In the genomic region with DNA sequence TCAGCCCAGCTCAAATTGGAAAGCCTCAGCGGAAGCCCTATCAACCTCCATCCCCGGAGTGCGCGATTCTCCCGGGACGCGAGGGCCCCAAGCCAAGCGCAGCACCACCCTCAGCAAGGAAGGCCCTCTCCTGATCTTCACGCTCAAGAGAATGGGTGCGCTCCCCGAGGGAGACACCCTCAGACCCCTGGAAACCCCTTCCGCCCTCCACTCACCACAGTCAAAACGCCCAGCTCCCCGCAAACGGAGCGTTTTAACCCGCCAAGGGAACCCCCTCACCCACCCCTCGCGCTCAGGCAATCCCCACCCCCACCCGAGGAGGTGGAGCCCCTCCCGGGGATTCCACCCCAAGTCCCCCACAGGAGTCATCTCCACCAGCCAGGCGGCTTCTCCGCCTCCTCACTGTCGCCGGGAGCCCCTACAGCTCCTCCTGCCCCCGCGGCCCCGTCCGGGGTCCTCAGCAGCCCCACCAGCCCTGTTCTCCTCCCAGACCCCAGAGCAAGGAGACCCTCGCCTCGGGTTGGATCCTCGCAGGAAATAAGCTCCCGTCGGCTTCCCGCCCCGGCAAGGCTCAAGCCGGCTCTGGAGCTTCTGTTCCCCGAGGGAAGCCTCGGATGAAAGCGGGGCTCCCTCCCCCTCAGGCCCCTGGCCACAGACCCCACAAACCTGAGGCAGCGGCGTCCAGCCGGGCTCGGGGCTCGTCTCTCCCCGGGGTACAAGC, we compare ENCODE assay signal across 8 cellular contexts. TPM values are rescaled to one million over a fixed set of nuclear protein-coding genes. Genes with fewer than 3 reads are reported as not detected.
DNase-seq lines count a peak whose midpoint lies in the region; TF ChIP-seq lines count a peak whose summit lies in the region.

No MANE protein-coding gene starts in this region.

- H3K9me3 ChIP-seq in fibroblast of lung (ENCODE audit: control insufficient read depth, insufficient read depth, low read depth, low read length) (no peaks in the 10 kb centered on the region), neural cell (ENCODE audit: low read length) (no peaks in the 10 kb centered on the region)

- no peaks in the 10 kb centered on the region for H3K27me3 Mint-ChIP-seq in activated T-cell treated with anti-CD3 and anti-CD28 coated beads, Interleukin-2, amount 50 U/mL, for 24 hours

- H3K27me3 ChIP-seq in fibroblast of lung (ENCODE audit: control insufficient read depth, insufficient read depth, low read length) (no peaks in the 10 kb centered on the region), neural cell (ENCODE audit: insufficient read depth, low read depth, low read length) (no peaks in the 10 kb centered on the region)

- H3K4me1 ChIP-seq in fibroblast of lung (ENCODE audit: control insufficient read depth, extremely low read depth, insufficient read depth, low read length), result peaks cover 25% of the 10 kb centered on the region

- H2AFZ ChIP-seq in fibroblast of lung (ENCODE audit: low read length), result peak overlapping the region; percentile 12
- peak overlapping the region; percentile 76 for H2AFZ ChIP-seq in neural cell (ENCODE audit: low read depth, low read length)

- H3K4me2 ChIP-seq in fibroblast of lung (ENCODE audit: extremely low read depth, insufficient read depth, low read length) (peak overlapping the region; percentile 99), neural cell (ENCODE audit: low read length) (no peak overlapping the region)

- peak overlapping the region; percentile 67 for H3K9ac ChIP-seq in fibroblast of lung (ENCODE audit: insufficient read depth, low read length)
- H3K9ac ChIP-seq in neural cell (ENCODE audit: low read length), result peak overlapping the region; percentile 98

- H3K79me2 ChIP-seq in fibroblast of lung (ENCODE audit: control insufficient read depth, insufficient read depth, low read length) (peaks cover 89% of the 10 kb centered on the region), neural cell (replicated peaks; ENCODE audit: insufficient read depth, low read length) (peaks cover 58% of the 10 kb centered on the region)

- no peak for TF ChIP-seq EP300 in neural cell (conservative IDR thresholded peaks at IDR 0.05; ENCODE audit: poor library complexity, severe bottlenecking)

- H3F3A ChIP-seq in neural cell (ENCODE audit: insufficient read depth, low read length, poor library complexity, severe bottlenecking), result peaks cover 3% of the 10 kb centered on the region

- DNase-seq in NCI-H1417 (lab: John Stamatoyannopoulos, UW) (peak; percentile 24 to 74 (median 67)), NCI-H1417 treated with DMSO at 0.1 percent for 48 hours (lab: John Stamatoyannopoulos, UW) (no peak), LNCaP clone FGC (ENCODE audit: low read depth) (no peak), fibroblast of lung (ENCODE audit: low read depth in 2 of 2) (peak in 1 of 2 donors; percentile 23), ureter (ENCODE audit: low spot score) (peak; percentile 55), NCI-H1436 treated with DMSO at 0.1 percent for 48 hours (lab: John Stamatoyannopoulos, UW) (no peak)
- peak; percentile 67 for DNase-seq in activated T-cell treated with anti-CD3 and anti-CD28 coated beads, Interleukin-2, amount 50 U/mL, for 24 hours

- TF ChIP-seq RAD21 in neural cell (conservative IDR thresholded peaks at IDR 0.05), result no peak

- H3K4me3 ChIP-seq in LNCaP clone FGC (ENCODE audit: low read depth, low read length) (peak overlapping the region; percentile 99), fibroblast of lung (replicated peaks in 1 of 4; ENCODE audit: control extremely low read depth in 1 of 4, insufficient read depth in 1 of 4, low read depth in 3 of 4, low read length in 4 of 4) (peak overlapping the region; percentile 86 to 97 (median 94)), neural cell (ENCODE audit: low read length) (peak overlapping the region; percentile 97)

- H4K20me1 ChIP-seq in fibroblast of lung (ENCODE audit: control insufficient read depth, extremely low read depth, insufficient read depth, low read length), result no peaks in the 10 kb centered on the region
- no peaks in the 10 kb centered on the region for H4K20me1 ChIP-seq in neural cell (ENCODE audit: insufficient read depth)

- H3K27ac ChIP-seq in fibroblast of lung (ENCODE audit: insufficient read depth, low read length) (peak overlapping the region; percentile 92), neural cell (ENCODE audit: low read length) (peak overlapping the region; percentile 93)

- H3K27ac Mint-ChIP-seq in activated T-cell treated with anti-CD3 and anti-CD28 coated beads, Interleukin-2, amount 50 U/mL, for 24 hours, result peak overlapping the region; percentile 90

- peaks cover 75% of the 10 kb centered on the region for H3K4me1 Mint-ChIP-seq in activated T-cell treated with anti-CD3 and anti-CD28 coated beads, Interleukin-2, amount 50 U/mL, for 24 hours (ENCODE audit: low read depth)

- no peaks in the 10 kb centered on the region for H3K9me2 ChIP-seq in neural cell (ENCODE audit: insufficient read depth, low read length)

- no peaks in the 10 kb centered on the region for H3K9me3 Mint-ChIP-seq in activated T-cell treated with anti-CD3 and anti-CD28 coated beads, Interleukin-2, amount 50 U/mL, for 24 hours

- peaks cover 42% of the 10 kb centered on the region for H3K36me3 Mint-ChIP-seq in activated T-cell treated with anti-CD3 and anti-CD28 coated beads, Interleukin-2, amount 50 U/mL, for 24 hours (ENCODE audit: low read depth)

- H3K4me3 Mint-ChIP-seq in activated T-cell treated with anti-CD3 and anti-CD28 coated beads, Interleukin-2, amount 50 U/mL, for 24 hours, result peak overlapping the region; percentile 95

- TF ChIP-seq CTCF in LNCaP clone FGC (IDR thresholded peaks at IDR 0.05; ENCODE audit: control insufficient read depth, extremely low read depth, insufficient read depth) (no peak), fibroblast of lung (conservative IDR thresholded peaks at IDR 0.05 in 1 of 2, IDR thresholded peaks at IDR 0.05 in 1 of 2; ENCODE audit: low read depth in 1 of 2, low read length in 2 of 2) (no peak), neural cell (IDR thresholded peaks at IDR 0.05; ENCODE audit: poor library complexity, severe bottlenecking) (no peak)

- peaks cover 3% of the 10 kb centered on the region for H3K36me3 ChIP-seq in fibroblast of lung (ENCODE audit: control insufficient read depth, insufficient read depth, low read length)
- H3K36me3 ChIP-seq in neural cell (ENCODE audit: insufficient read depth, low read length), result no peaks in the 10 kb centered on the region

TF ChIP-seq in neural cell, 6 proteins besides CTCF, POLR2A, EP300 and RAD21:
- TF ChIP-seq SMC3 (conservative IDR thresholded peaks at IDR 0.05; ENCODE audit: poor library complexity) (no peak), TAF1 (IDR thresholded peaks at IDR 0.05; ENCODE audit: low read depth) (peak; percentile 22), POLR2AphosphoS5 (IDR thresholded peaks at IDR 0.05) (peak; percentile 6), EZH2 (IDR thresholded peaks at IDR 0.05; ENCODE audit: borderline replicate concordance, insufficient read depth, low read length, poor library complexity, severe bottlenecking) (no peak), MXI1 (conservative IDR thresholded peaks at IDR 0.05; ENCODE audit: poor library complexity, severe bottlenecking) (no peak)
- TF ChIP-seq, protein P1, sequence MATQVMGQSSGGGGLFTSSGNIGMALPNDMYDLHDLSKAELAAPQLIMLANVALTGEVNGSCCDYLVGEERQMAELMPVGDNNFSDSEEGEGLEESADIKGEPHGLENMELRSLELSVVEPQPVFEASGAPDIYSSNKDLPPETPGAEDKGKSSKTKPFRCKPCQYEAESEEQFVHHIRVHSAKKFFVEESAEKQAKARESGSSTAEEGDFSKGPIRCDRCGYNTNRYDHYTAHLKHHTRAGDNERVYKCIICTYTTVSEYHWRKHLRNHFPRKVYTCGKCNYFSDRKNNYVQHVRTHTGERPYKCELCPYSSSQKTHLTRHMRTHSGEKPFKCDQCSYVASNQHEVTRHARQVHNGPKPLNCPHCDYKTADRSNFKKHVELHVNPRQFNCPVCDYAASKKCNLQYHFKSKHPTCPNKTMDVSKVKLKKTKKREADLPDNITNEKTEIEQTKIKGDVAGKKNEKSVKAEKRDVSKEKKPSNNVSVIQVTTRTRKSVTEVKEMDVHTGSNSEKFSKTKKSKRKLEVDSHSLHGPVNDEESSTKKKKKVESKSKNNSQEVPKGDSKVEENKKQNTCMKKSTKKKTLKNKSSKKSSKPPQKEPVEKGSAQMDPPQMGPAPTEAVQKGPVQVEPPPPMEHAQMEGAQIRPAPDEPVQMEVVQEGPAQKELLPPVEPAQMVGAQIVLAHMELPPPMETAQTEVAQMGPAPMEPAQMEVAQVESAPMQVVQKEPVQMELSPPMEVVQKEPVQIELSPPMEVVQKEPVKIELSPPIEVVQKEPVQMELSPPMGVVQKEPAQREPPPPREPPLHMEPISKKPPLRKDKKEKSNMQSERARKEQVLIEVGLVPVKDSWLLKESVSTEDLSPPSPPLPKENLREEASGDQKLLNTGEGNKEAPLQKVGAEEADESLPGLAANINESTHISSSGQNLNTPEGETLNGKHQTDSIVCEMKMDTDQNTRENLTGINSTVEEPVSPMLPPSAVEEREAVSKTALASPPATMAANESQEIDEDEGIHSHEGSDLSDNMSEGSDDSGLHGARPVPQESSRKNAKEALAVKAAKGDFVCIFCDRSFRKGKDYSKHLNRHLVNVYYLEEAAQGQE (IDR thresholded peaks at IDR 0.05; ENCODE audit: borderline replicate concordance), result peak; percentile 1

RNA-seq across cellular contexts. Expression of gene BAZ2A, which starts 0.5 kb away (rescaled TPM):
- 15.9 and 32.0 TPM in 2 replicates for total RNA-seq in fibroblast of lung
- polyA plus RNA-seq in fibroblast of lung, result 39.9 and 42.5 TPM in 2 replicates
- polyA plus RNA-seq in fibroblast of lung (2012), result 22.9 and 27.4 TPM in 2 replicates
- 168 and 206 TPM in 2 replicates for polyA minus RNA-seq in fibroblast of lung (ENCODE audit: low replicate concordance)
- polyA plus RNA-seq in neural cell, result 11.6 and 13.8 TPM in 2 replicates
- 24.1 and 38.2 TPM in 2 replicates for polyA minus RNA-seq in neural cell
- total RNA-seq in ureter, result 141 TPM

RNA-seq across cellular contexts. Expression of gene ATP5F1B, which starts 16.2 kb away (rescaled TPM):
- total RNA-seq in fibroblast of lung (376 and 613 TPM in 2 replicates), ureter (601 TPM)
- polyA plus RNA-seq in fibroblast of lung (965 and 1,111 TPM in 2 replicates), neural cell (559 and 611 TPM in 2 replicates)
- 731 and 866 TPM in 2 replicates for polyA plus RNA-seq in fibroblast of lung (2012)
- polyA minus RNA-seq in fibroblast of lung (ENCODE audit: low replicate concordance) (2,174 and 2,617 TPM in 2 replicates), neural cell (436 and 443 TPM in 2 replicates)

RNA-seq across cellular contexts. Expression of gene PTGES3, which starts 58.5 kb away (rescaled TPM):
- 53.7 and 60.3 TPM in 2 replicates for total RNA-seq in fibroblast of lung
- polyA plus RNA-seq in fibroblast of lung, result 119 and 149 TPM in 2 replicates
- 145 and 195 TPM in 2 replicates for polyA plus RNA-seq in fibroblast of lung (2012)
- polyA minus RNA-seq in fibroblast of lung (ENCODE audit: low replicate concordance), result 4.1 and 6.5 TPM in 2 replicates
- polyA plus RNA-seq in neural cell, result 104 and 109 TPM in 2 replicates
- polyA minus RNA-seq in neural cell, result 71.8 and 86.8 TPM in 2 replicates
- total RNA-seq in ureter, result 212 TPM

Comparison
In these comparisons a context has a peak if more than half of its experiments do, and no peak if none do; other contexts are left out.
1. DNase-seq: peak in NCI-H1417 (3 of 3), activated T-cell treated with anti-CD3 and anti-CD28 coated beads, Interleukin-2, amount 50 U/mL, for 24 hours (single experiment) and ureter (single experiment); none in NCI-H1417 treated with DMSO at 0.1 percent for 48 hours (single experiment), LNCaP clone FGC (single experiment) and NCI-H1436 treated with DMSO at 0.1 percent for 48 hours (single experiment).
2. Peak in every context shown above with its lines, with median percentiles within 50 percentile points of each other: H3K4me3 ChIP-seq.